In the genomic region with DNA sequence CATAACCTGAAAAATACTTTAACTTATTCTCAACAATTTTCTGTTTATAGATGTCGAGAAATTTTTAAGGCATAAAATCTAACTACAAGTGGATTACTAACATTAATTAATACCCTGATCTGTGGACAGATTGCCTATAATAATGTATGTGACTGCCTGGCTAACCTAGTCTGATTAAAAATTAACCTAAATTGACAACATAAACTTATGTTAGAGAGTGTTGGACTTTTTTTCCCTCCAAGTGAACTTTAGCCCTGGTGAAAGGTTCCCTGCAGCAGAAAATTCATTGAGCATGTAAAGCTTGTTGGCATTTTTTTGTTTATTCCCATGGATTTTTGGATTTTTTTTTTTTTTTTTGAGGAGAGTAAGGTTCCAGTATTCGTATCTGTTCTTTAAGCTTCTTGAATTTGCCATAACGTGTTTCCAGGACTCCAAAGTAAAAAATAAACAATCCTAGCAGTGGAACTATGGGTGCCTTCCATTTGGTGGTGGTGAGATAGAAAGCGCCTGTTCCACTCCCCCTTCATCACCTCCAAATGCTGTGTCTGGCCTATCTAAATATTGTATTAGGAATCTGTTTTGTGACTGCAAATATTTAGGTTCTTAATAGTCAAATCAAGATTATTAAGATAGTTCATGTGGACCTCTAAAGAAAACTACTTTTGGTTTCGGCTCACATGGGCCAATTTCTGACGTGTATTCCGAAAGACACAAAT, we compare ENCODE assay signal across 1 cellular context.
TF ChIP-seq lines count a peak whose summit lies in the region.

No MANE protein-coding gene starts in this region.

TF ChIP-seq in liver, 16 proteins besides CTCF, POLR2A, EP300 and RAD21 (continued from another document):
- TF ChIP-seq, protein P1, sequence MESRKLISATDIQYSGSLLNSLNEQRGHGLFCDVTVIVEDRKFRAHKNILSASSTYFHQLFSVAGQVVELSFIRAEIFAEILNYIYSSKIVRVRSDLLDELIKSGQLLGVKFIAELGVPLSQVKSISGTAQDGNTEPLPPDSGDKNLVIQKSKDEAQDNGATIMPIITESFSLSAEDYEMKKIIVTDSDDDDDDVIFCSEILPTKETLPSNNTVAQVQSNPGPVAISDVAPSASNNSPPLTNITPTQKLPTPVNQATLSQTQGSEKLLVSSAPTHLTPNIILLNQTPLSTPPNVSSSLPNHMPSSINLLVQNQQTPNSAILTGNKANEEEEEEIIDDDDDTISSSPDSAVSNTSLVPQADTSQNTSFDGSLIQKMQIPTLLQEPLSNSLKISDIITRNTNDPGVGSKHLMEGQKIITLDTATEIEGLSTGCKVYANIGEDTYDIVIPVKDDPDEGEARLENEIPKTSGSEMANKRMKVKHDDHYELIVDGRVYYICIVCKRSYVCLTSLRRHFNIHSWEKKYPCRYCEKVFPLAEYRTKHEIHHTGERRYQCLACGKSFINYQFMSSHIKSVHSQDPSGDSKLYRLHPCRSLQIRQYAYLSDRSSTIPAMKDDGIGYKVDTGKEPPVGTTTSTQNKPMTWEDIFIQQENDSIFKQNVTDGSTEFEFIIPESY (IDR thresholded peaks at IDR 0.05) = peak; percentile 66
- TF ChIP-seq RXRA (IDR thresholded peaks at IDR 0.05) (peak; percentile 29 to 79), EGR1 (IDR thresholded peaks at IDR 0.05; ENCODE audit: low read depth in 2 of 2) (no peak), HNF4G (IDR thresholded peaks at IDR 0.05) (peak; percentile 78), SP1 (IDR thresholded peaks at IDR 0.05) (peak; percentile 46), GABPA (IDR thresholded peaks at IDR 0.05 in 1 of 2, conservative IDR thresholded peaks at IDR 0.05 in 1 of 2) (no peak)
- TF ChIP-seq, protein P2, sequence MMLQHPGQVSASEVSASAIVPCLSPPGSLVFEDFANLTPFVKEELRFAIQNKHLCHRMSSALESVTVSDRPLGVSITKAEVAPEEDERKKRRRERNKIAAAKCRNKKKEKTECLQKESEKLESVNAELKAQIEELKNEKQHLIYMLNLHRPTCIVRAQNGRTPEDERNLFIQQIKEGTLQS (IDR thresholded peaks at IDR 0.05) = no peak
- TF ChIP-seq, protein P3, sequence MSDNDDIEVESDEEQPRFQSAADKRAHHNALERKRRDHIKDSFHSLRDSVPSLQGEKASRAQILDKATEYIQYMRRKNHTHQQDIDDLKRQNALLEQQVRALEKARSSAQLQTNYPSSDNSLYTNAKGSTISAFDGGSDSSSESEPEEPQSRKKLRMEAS (IDR thresholded peaks at IDR 0.05) = peak; percentile 62
